In the genomic region with DNA sequence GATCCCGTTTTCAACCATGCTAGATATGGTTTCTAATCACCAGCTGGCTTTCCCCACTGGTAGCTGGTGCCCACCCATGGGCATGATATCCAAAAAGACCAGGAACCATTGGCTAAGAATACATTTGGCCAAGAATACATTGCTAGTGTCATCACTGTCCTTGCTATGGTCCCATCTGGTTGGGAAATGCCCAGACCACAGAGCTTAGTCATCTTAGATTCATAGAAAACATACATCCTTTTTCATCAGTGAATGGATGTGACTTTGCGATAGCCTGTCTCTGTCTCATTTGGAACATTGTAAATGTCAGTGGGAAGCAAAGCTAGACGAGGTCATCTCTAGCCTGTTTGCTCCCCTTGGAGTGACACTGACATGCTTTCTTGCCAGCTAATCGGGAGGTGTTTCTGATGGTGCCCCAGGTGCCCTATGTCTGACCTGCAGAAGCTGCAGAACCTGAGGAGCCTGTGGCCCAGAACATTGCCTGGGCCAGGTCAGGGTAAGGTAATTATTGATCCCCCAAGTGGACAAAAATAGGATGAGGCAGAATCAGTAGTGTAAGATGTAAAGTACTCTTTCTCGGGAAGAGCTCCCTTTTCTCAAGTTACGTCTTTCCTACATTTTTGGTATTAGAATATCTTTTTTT, we compare ENCODE assay signal across 12 cellular contexts.
DNase-seq lines count a peak whose midpoint lies in the region; ATAC-seq and TF ChIP-seq lines count a peak whose summit lies in the region.
"Had no signal": no experiment of that assay in that cellular context is flagged by ENCODE, and none has a peak within 500 bp of the region (broad histone marks: within the 10 kb centered on the region; RNA-seq: fewer than 3 reads in every experiment).

No MANE protein-coding gene starts in this region.

- DNase-seq in GM10266 (ENCODE audit: extremely low spot score) (peak; percentile 31), SIG-M5 treated with dmso at 0.1 percent for 504 hours (lab: John Stamatoyannopoulos, UW; ENCODE audit: unreplicated experiment) (peak; percentile 83), fibroblast of pulmonary artery (ENCODE audit: low read depth) (peak; percentile 24), COLO668 (lab: John Stamatoyannopoulos, UW; ENCODE audit: unreplicated experiment) (no peak), DMS 273 (lab: John Stamatoyannopoulos, UW; ENCODE audit: unreplicated experiment) (no peak), mesenteric fat pad (ENCODE audit: low spot score) (no peak)
- no peak for DNase-seq in activated effector memory CD4-positive, alpha-beta T cell treated with anti-CD3 and anti-CD28 coated beads, Interleukin-2, amount 50 U/mL, for 16 hours
- DNase-seq: DMS53, dorsolateral prefrontal cortex, NCI-H526 had no signal

- no peak overlapping the region for H3K4me3 ChIP-seq in fibroblast of pulmonary artery (replicated peaks; ENCODE audit: low read depth, low read length)
- H3K4me3 ChIP-seq: dorsolateral prefrontal cortex had no signal

- peak; percentile 67 for ATAC-seq in HG02588 (IDR thresholded peaks at IDR 0.05; ENCODE audit: unreplicated experiment)
- ATAC-seq: HepG2 had no signal

- TF ChIP-seq CTCF in GM10266 (IDR thresholded peaks at IDR 0.05; ENCODE audit: control insufficient read depth, insufficient read depth, low read depth, missing control alignments) (no peak), fibroblast of pulmonary artery (IDR thresholded peaks at IDR 0.05; ENCODE audit: low read length, missing control alignments) (no peak)

Comparison
In these comparisons a context has a peak if more than half of its experiments do, and no peak if none do; other contexts are left out.
1. DNase-seq: peak in GM10266 (single experiment), SIG-M5 treated with dmso at 0.1 percent for 504 hours (single experiment) and fibroblast of pulmonary artery (single experiment); none in COLO668 (single experiment), activated effector memory CD4-positive, alpha-beta T cell treated with anti-CD3 and anti-CD28 coated beads, Interleukin-2, amount 50 U/mL, for 16 hours (single experiment), DMS 273 (single experiment) and mesenteric fat pad (single experiment).